In genomic region chr1:212284744-212285684, GRCh38 we compare ENCODE assay signal across 8 cellular contexts. TPM values are rescaled to one million over a fixed set of nuclear protein-coding genes. Genes with fewer than 3 reads are reported as not detected.
DNase-seq lines count a peak whose midpoint lies in the region; ATAC-seq and TF ChIP-seq lines count a peak whose summit lies in the region.

Gene PPP2R5A (plus strand): TSS chr1:212285410. CDS start chr1:212286111, 701 bp downstream.

- peak within 1 kb of the TSS; percentile 76 for H3K27ac ChIP-seq in angular gyrus (ENCODE audit: low read depth, low read length)
- H3K27ac ChIP-seq in psoas muscle = peak within 1 kb of the TSS; percentile 100
- peak within 1 kb of the TSS; percentile 96 to 99 for H3K27ac ChIP-seq in uterus

- intact Hi-C loops in left ventricle myocardium superior (cut with micrococcal nuclease) (loop anchor here (10.0 kb wide), 1 partner anchor 50 kb away; no protein-coding TSS in a partner anchor), psoas muscle (cut with DNase I) (loop anchor here (2.0 to 5.0 kb wide), 6 partner anchors 46 to 432 kb away; no protein-coding TSS in a partner anchor), uterus (cut with DNase I; ENCODE audit: low total_unique reads) (no loop called here)

- H3K36me3 Mint-ChIP-seq in T-helper 17 cell (ENCODE audit: low read depth) = peaks cover 3% of the 10 kb centered on the region

- peak within 1 kb of the TSS; percentile 96 for H3K4me3 ChIP-seq in psoas muscle
- H3K4me3 ChIP-seq in uterus = peak within 1 kb of the TSS; percentile 79 to 89

- in situ Hi-C loops in GM13976 (cut with MboI; ENCODE audit: low sequenced_read_pairs, unreplicated experiment) = loop anchor here (25.0 kb wide), 1 partner anchor 598 kb away; the partner anchor contains the start of gene NEK2

- H3K27me3 Mint-ChIP-seq in T-helper 17 cell = no peaks in the 10 kb centered on the region

- 0 to 1% (median 1%) methylated on average over 66 to 92 of the region's 92 CpGs for WGBS in psoas muscle, 3 donors

- ATAC-seq in HG02884 (IDR thresholded peaks at IDR 0.05; ENCODE audit: unreplicated experiment) (peak; percentile 87), T-helper 17 cell (peak; percentile 88), left ventricle myocardium superior (peak; percentile 95), psoas muscle (peak; percentile 91 to 96 (median 92))

- H3K9me3 ChIP-seq in T-helper 17 cell (ENCODE audit: control insufficient read depth, low read length, poor library complexity, severe bottlenecking) (no peaks in the 10 kb centered on the region), psoas muscle (no peaks in the 10 kb centered on the region), uterus (no peaks in the 10 kb centered on the region)

- H3K4me3 Mint-ChIP-seq in T-helper 17 cell = peak within 1 kb of the TSS; percentile 100

- peaks cover 26% of the 10 kb centered on the region for H3K4me1 Mint-ChIP-seq in T-helper 17 cell

- DNase-seq in GM13976 (ENCODE audit: low spot score) (peak; percentile 97), NCI-H1694 (lab: John Stamatoyannopoulos, UW) (peak; percentile 69), T-helper 17 cell (peak; percentile 95 to 99 (median 97)), left ventricle myocardium superior (peak; percentile 100), psoas muscle (peak; percentile 99 to 100), uterus (peak; percentile 98 to 99)

- peak; percentile 46 for TF ChIP-seq CTCF in GM13976 (IDR thresholded peaks at IDR 0.05; ENCODE audit: borderline replicate concordance, control extremely low read depth, extremely low read depth, insufficient read depth, missing control alignments)
- peak; percentile 19 for TF ChIP-seq CTCF in psoas muscle (IDR thresholded peaks at IDR 0.05)
- peak in 2 of 4 experiments; percentile 17 to 22 for TF ChIP-seq CTCF in uterus (IDR thresholded peaks at IDR 0.05)

- no peaks in the 10 kb centered on the region for H3K36me3 ChIP-seq in psoas muscle (ENCODE audit: insufficient read depth in 1 of 2, low read depth in 1 of 2)
- H3K36me3 ChIP-seq in uterus = no peaks in the 10 kb centered on the region

- H3K4me1 ChIP-seq in psoas muscle = peaks cover 23% of the 10 kb centered on the region
- no peaks in the 10 kb centered on the region for H3K4me1 ChIP-seq in uterus

- H3K27ac Mint-ChIP-seq in T-helper 17 cell = peak within 1 kb of the TSS; percentile 98

- H3K27me3 ChIP-seq in psoas muscle (ENCODE audit: insufficient read depth in 3 of 3, low read length in 2 of 3) (no peaks in the 10 kb centered on the region), uterus (no peaks in the 10 kb centered on the region)

- peak; percentile 95 to 96 for TF ChIP-seq POLR2A in uterus (IDR thresholded peaks at IDR 0.05)

RNA-seq across cellular contexts. Expression of gene PPP2R5A, which starts in this region (rescaled TPM):
- total RNA-seq in T-helper 17 cell (10 to 100 TPM; 52.1 to 52.4 TPM), left ventricle myocardium superior (80.7 TPM), psoas muscle (10 to 100 TPM; 28.5 to 55.1 (median 32.0) TPM), uterus (10 to 100 TPM; 14.9 to 44.4 (median 34.6) TPM)
- polyA plus RNA-seq in psoas muscle = 10 to 100 TPM; 27.7 to 46.5 (median 28.1) TPM

Comparison
In these comparisons a context has a peak if more than half of its experiments do, and no peak if none do; other contexts are left out.
1. Peak in every context shown above with its lines: DNase-seq, ATAC-seq, H3K4me3 ChIP-seq and H3K27ac ChIP-seq.